ENCODE assay signal across 20 cellular contexts in genomic region chr10:283140-283479, GRCh38.
DNase-seq lines count a peak whose midpoint lies in the region; ATAC-seq and TF ChIP-seq lines count a peak whose summit lies in the region.
"Had no signal": no experiment of that assay in that cellular context is flagged by ENCODE, and none has a peak within 500 bp of the region (broad histone marks: within the 10 kb centered on the region; RNA-seq: fewer than 3 reads in every experiment).

No MANE protein-coding gene starts in this region.

- no peaks in the 10 kb centered on the region for H3K27me3 ChIP-seq in H9 (ENCODE audit: insufficient read depth, low read length)

- no peak for DNase-seq in H9
- no peak for DNase-seq in neural crest cell (ENCODE audit: low read depth, low spot score)
- DNase-seq in stimulated activated naive CD8-positive, alpha-beta T cell treated with anti-CD3 and anti-CD28 coated beads, Interleukin-15, amount 100 ng/mL, for 72 hours = no peak
- no peak for DNase-seq in stimulated activated CD4-positive, alpha-beta T cell treated with anti-CD3 and anti-CD28 coated beads, Interleukin-15, amount 100 ng/mL, for 24 hours
- no peak for DNase-seq in NCI-H2107 treated with DMSO at 0.1 percent for 48 hours (lab: John Stamatoyannopoulos, UW; ENCODE audit: unreplicated experiment)
- DNase-seq: C1 segment of cervical spinal cord; CD8-positive, alpha-beta memory T cell; DMS53; GM23248; NCI-H1694 treated with DMSO at 0.1 percent for 48 hours; NCI-H226; NCI-H524; NCI-H82; PC-3; RPMI8226; SHP77 treated with DMSO at 0.1 percent for 48 hours; SK-N-SH had no signal

- H3K23ac ChIP-seq in H9 (ENCODE audit: insufficient read length, low read depth, low read length) = no peak overlapping the region

- H3K36me3 Mint-ChIP-seq in H9 (ENCODE audit: insufficient read depth in 1 of 3, low read depth in 3 of 3) = peaks cover 5 to 17% (median 8%) of the 10 kb centered on the region in 3 experiments; a peak in 6 of 7 replicates
- peaks cover 10% of the 10 kb centered on the region for H3K36me3 Mint-ChIP-seq in activated T-helper 17 cell treated with anti-CD3 and anti-CD28 coated beads, Interleukin-2, amount 50 U/mL, for 72 hours (ENCODE audit: low read depth)
- H3K36me3 Mint-ChIP-seq in neural crest cell (ENCODE audit: low read depth) = peaks cover 17% of the 10 kb centered on the region

- no peak overlapping the region for H4K91ac ChIP-seq in H9 (ENCODE audit: insufficient read length, low read depth, low read length)

- no peaks in the 10 kb centered on the region for H3K79me2 ChIP-seq in H9 (ENCODE audit: insufficient read depth, low read length)

- no CpG with 5 or more reads among the region's 8 CpGs for WGBS in H9 (ENCODE audit: extremely low coverage, insufficient read length, low lambda C conversion rate)

- H4K20me1 ChIP-seq in H9 (ENCODE audit: control insufficient read depth, insufficient read depth, insufficient read length) = no peaks in the 10 kb centered on the region

- peak; percentile 2 for ATAC-seq in GM19351 (IDR thresholded peaks at IDR 0.05; ENCODE audit: unreplicated experiment)
- no peak for ATAC-seq in activated T-helper 17 cell treated with anti-CD3 and anti-CD28 coated beads, Interleukin-2, amount 50 U/mL, for 72 hours (replicated peaks)
- ATAC-seq in stimulated activated naive CD8-positive, alpha-beta T cell treated with anti-CD3 and anti-CD28 coated beads, Interleukin-15, amount 100 ng/mL, for 72 hours = no peak
- ATAC-seq: PC-3 had no signal

- H3K79me1 ChIP-seq in H9 (ENCODE audit: insufficient read depth, low read depth, low read length, poor library complexity, severe bottlenecking) = no peaks in the 10 kb centered on the region

- TF ChIP-seq CTCF in H9 (conservative IDR thresholded peaks at IDR 0.05) (no peak), neural crest cell (conservative IDR thresholded peaks at IDR 0.05) (no peak)

- H2BK12ac ChIP-seq in H9 (ENCODE audit: insufficient read length, low read depth, low read length) = no peak overlapping the region

- no peak overlapping the region for H2BK120ac ChIP-seq in H9 (ENCODE audit: low read depth, low read length, poor library complexity, severe bottlenecking)

- H3K27me3 Mint-ChIP-seq in H9 (ENCODE audit: low read depth) = no peaks in the 10 kb centered on the region
- H3K27me3 Mint-ChIP-seq in activated T-helper 17 cell treated with anti-CD3 and anti-CD28 coated beads, Interleukin-2, amount 50 U/mL, for 72 hours = no peaks in the 10 kb centered on the region
- H3K27me3 Mint-ChIP-seq in neural crest cell (ENCODE audit: low read depth) = no peaks in the 10 kb centered on the region
- H3K27me3 Mint-ChIP-seq in stimulated activated naive CD8-positive, alpha-beta T cell treated with anti-CD3 and anti-CD28 coated beads, Interleukin-15, amount 100 ng/mL, for 72 hours = no peaks in the 10 kb centered on the region

- peaks cover 9 to 10% of the 10 kb centered on the region in 2 experiments for H3K4me1 Mint-ChIP-seq in H9
- H3K4me1 Mint-ChIP-seq in activated T-helper 17 cell treated with anti-CD3 and anti-CD28 coated beads, Interleukin-2, amount 50 U/mL, for 72 hours = peaks cover 6% of the 10 kb centered on the region
- no peaks in the 10 kb centered on the region for H3K4me1 Mint-ChIP-seq in neural crest cell
- peaks cover 9% of the 10 kb centered on the region for H3K4me1 Mint-ChIP-seq in stimulated activated naive CD8-positive, alpha-beta T cell treated with anti-CD3 and anti-CD28 coated beads, Interleukin-15, amount 100 ng/mL, for 72 hours

- no peak overlapping the region for H4K8ac ChIP-seq in H9 (replicated peaks; ENCODE audit: insufficient read length, low read depth, low read length)

- no peak overlapping the region for H2BK5ac ChIP-seq in H9 (ENCODE audit: insufficient read length, low read length)

- H3K56ac ChIP-seq in H9 (ENCODE audit: insufficient read length, low read depth, low read length) = no peak overlapping the region

- no peak overlapping the region for H2AFZ ChIP-seq in H9 (ENCODE audit: low read length)
- H2AFZ ChIP-seq: GM23248 had no signal

- H3K9me3 Mint-ChIP-seq in H9 (no peaks in the 10 kb centered on the region), neural crest cell (no peaks in the 10 kb centered on the region)
- H3K9me3 Mint-ChIP-seq in activated T-helper 17 cell treated with anti-CD3 and anti-CD28 coated beads, Interleukin-2, amount 50 U/mL, for 72 hours = peaks cover 4% of the 10 kb centered on the region
- H3K9me3 Mint-ChIP-seq in stimulated activated naive CD8-positive, alpha-beta T cell treated with anti-CD3 and anti-CD28 coated beads, Interleukin-15, amount 100 ng/mL, for 72 hours = no peaks in the 10 kb centered on the region
- H3K9me3 Mint-ChIP-seq: CD8-positive, alpha-beta memory T cell had no signal

- no peak overlapping the region for H3K14ac ChIP-seq in H9 (ENCODE audit: insufficient read depth, low read length)

- peaks cover 2% of the 10 kb centered on the region; the same call in 1 of the 2 replicates for H3K4me1 ChIP-seq in H9 (ENCODE audit: insufficient read depth, low read length)

- no peaks in the 10 kb centered on the region for H3K9me3 ChIP-seq in H9 (ENCODE audit: control insufficient read depth, low read depth, low read length)
- H3K9me3 ChIP-seq: SK-N-SH had no signal

- no peak overlapping the region for H2BK15ac ChIP-seq in H9 (ENCODE audit: low read depth, low read length)

- H3K9ac ChIP-seq in H9 (ENCODE audit: extremely low read depth, insufficient read length, low read length) = peak overlapping the region; percentile 16
- H3K9ac ChIP-seq: GM23248, KMS-11, SK-N-SH had no signal

- H3K27ac ChIP-seq in H9 (ENCODE audit: insufficient read length, low read depth, low read length) = no peak overlapping the region
- H3K27ac ChIP-seq: GM23248, KMS-11 had no signal

- H3K18ac ChIP-seq in H9 (ENCODE audit: insufficient read length, low read depth, low read length) = no peak overlapping the region

- peak overlapping the region in 1 of 3 experiments; percentile 10; a peak in 1 of 7 replicates for H3K27ac Mint-ChIP-seq in H9
- H3K27ac Mint-ChIP-seq in activated T-helper 17 cell treated with anti-CD3 and anti-CD28 coated beads, Interleukin-2, amount 50 U/mL, for 72 hours = peak overlapping the region; percentile 89
- H3K27ac Mint-ChIP-seq in neural crest cell (ENCODE audit: unreplicated experiment) = peak overlapping the region; percentile 19
- H3K27ac Mint-ChIP-seq in stimulated activated naive CD8-positive, alpha-beta T cell treated with anti-CD3 and anti-CD28 coated beads, Interleukin-15, amount 100 ng/mL, for 72 hours = peak overlapping the region in 1 of 2 donors; percentile 55

- H3T11ph ChIP-seq in H9 (ENCODE audit: low read length) = no peak overlapping the region

- H4K5ac ChIP-seq in H9 (ENCODE audit: insufficient read length, low read depth, low read length) = no peak overlapping the region

- H2AK5ac ChIP-seq in H9 (ENCODE audit: insufficient read length, low read length) = no peak overlapping the region

- H2BK20ac ChIP-seq in H9 (ENCODE audit: low read depth, low read length, poor library complexity, severe bottlenecking) = no peak overlapping the region

- no peak overlapping the region for H3K4me3 Mint-ChIP-seq in H9
- peak overlapping the region; percentile 76 for H3K4me3 Mint-ChIP-seq in activated T-helper 17 cell treated with anti-CD3 and anti-CD28 coated beads, Interleukin-2, amount 50 U/mL, for 72 hours
- H3K4me3 Mint-ChIP-seq in neural crest cell = no peak overlapping the region
- no peak overlapping the region for H3K4me3 Mint-ChIP-seq in stimulated activated naive CD8-positive, alpha-beta T cell treated with anti-CD3 and anti-CD28 coated beads, Interleukin-15, amount 100 ng/mL, for 72 hours

- H3K23me2 ChIP-seq in H9 (ENCODE audit: insufficient read length, low read depth, low read length, poor library complexity, severe bottlenecking) = no peaks in the 10 kb centered on the region

- no peak overlapping the region for H3K4me2 ChIP-seq in H9 (ENCODE audit: insufficient read depth, insufficient read length, low read length)
- H3K4me2 ChIP-seq: KMS-11, SK-N-SH had no signal

- H3K4ac ChIP-seq in H9 (ENCODE audit: low read depth, low read length) = no peak overlapping the region
